ENCODE assay signal across 11 cellular contexts in genomic region chr6:89299451-89299850, GRCh38. TPM values are rescaled to one million over a fixed set of nuclear protein-coding genes. Genes with fewer than 3 reads are reported as not detected.
DNase-seq lines count a peak whose midpoint lies in the region; ATAC-seq lines count a peak whose summit lies in the region.
"Had no signal": no experiment of that assay in that cellular context is flagged by ENCODE, and none has a peak within 500 bp of the region (broad histone marks: within the 10 kb centered on the region; RNA-seq: fewer than 3 reads in every experiment).

No MANE protein-coding gene starts in this region.

- no peak overlapping the region for H3K4me3 Mint-ChIP-seq in activated T-helper 2 cell treated with anti-CD3 and anti-CD28 coated beads, Interferon-gamma antibody, Interleukin-2, Interleukin-4, amounts not matched to agents 10 μg/mL and 5 μg/mL and 100 μg/mL, durations not matched to agents 14 hours and 24 hours and 36 hours (ENCODE audit: low read depth)
- H3K4me3 Mint-ChIP-seq: memory B cell had no signal

- DNase-seq in Daoy (ENCODE audit: low read depth): peak; percentile 46
- peak; percentile 60 for DNase-seq in HT-29 (ENCODE audit: low spot score)
- no peak for DNase-seq in activated T-helper 2 cell treated with anti-CD3 and anti-CD28 coated beads, Interferon-gamma antibody, Interleukin-2, Interleukin-4, amounts not matched to agents 10 μg/mL and 5 μg/mL and 100 μg/mL, durations not matched to agents 14 hours and 24 hours and 36 hours (ENCODE audit: low spot score)
- DNase-seq in lung microvascular endothelial cell (ENCODE audit: low read depth in 2 of 2): peak; percentile 35 to 92
- DNase-seq in sciatic nerve (ENCODE audit: low spot score): no peak
- no peak for DNase-seq in Right ventricle myocardium superior
- no peak for DNase-seq in occipital lobe (lab: John Stamatoyannopoulos, UW)
- DNase-seq: effector CD8-positive, alpha-beta T cell had no signal

- H3K9me3 Mint-ChIP-seq in activated T-helper 2 cell treated with anti-CD3 and anti-CD28 coated beads, Interferon-gamma antibody, Interleukin-2, Interleukin-4, amounts not matched to agents 10 μg/mL and 5 μg/mL and 100 μg/mL, durations not matched to agents 14 hours and 24 hours and 36 hours: no peaks in the 10 kb centered on the region

- ATAC-seq in GM18861 (IDR thresholded peaks at IDR 0.05; ENCODE audit: unreplicated experiment) (no peak), sciatic nerve (no peak), Right ventricle myocardium superior (ENCODE audit: poor library complexity) (no peak)

- intact Hi-C loops in activated T-helper 2 cell treated with anti-CD3 and anti-CD28 coated beads, Interferon-gamma antibody, Interleukin-2, Interleukin-4, amounts not matched to agents 10 μg/mL and 5 μg/mL and 100 μg/mL, durations not matched to agents 14 hours and 24 hours and 36 hours (cut with micrococcal nuclease): loop anchor here (5.0 kb wide), 1 partner anchor 152 kb away; the partner anchor contains the start of gene PM20D2
- intact Hi-C loops in sciatic nerve (cut with DNase I): no loop called here
- intact Hi-C loops in Right ventricle myocardium superior (cut with DNase I): no loop called here

- peaks cover 2% of the 10 kb centered on the region for H3K27me3 Mint-ChIP-seq in activated T-helper 2 cell treated with anti-CD3 and anti-CD28 coated beads, Interferon-gamma antibody, Interleukin-2, Interleukin-4, amounts not matched to agents 10 μg/mL and 5 μg/mL and 100 μg/mL, durations not matched to agents 14 hours and 24 hours and 36 hours (ENCODE audit: low read depth)
- H3K27me3 Mint-ChIP-seq: activated CD8-positive, alpha-beta memory T cell treated with anti-CD3 and anti-CD28 coated beads, Interleukin-2, amount 10 ng/mL, durations not matched to agents 7 days and 5 days; memory B cell had no signal

- peak overlapping the region; percentile 36 for H3K27ac Mint-ChIP-seq in activated T-helper 2 cell treated with anti-CD3 and anti-CD28 coated beads, Interferon-gamma antibody, Interleukin-2, Interleukin-4, amounts not matched to agents 10 μg/mL and 5 μg/mL and 100 μg/mL, durations not matched to agents 14 hours and 24 hours and 36 hours

- H3K36me3 Mint-ChIP-seq in activated T-helper 2 cell treated with anti-CD3 and anti-CD28 coated beads, Interferon-gamma antibody, Interleukin-2, Interleukin-4, amounts not matched to agents 10 μg/mL and 5 μg/mL and 100 μg/mL, durations not matched to agents 14 hours and 24 hours and 36 hours (ENCODE audit: low read depth): no peaks in the 10 kb centered on the region
- H3K36me3 Mint-ChIP-seq: activated CD8-positive, alpha-beta memory T cell treated with anti-CD3 and anti-CD28 coated beads, Interleukin-2, amount 10 ng/mL, durations not matched to agents 7 days and 5 days had no signal

- peaks cover 25% of the 10 kb centered on the region for H3K4me1 Mint-ChIP-seq in activated T-helper 2 cell treated with anti-CD3 and anti-CD28 coated beads, Interferon-gamma antibody, Interleukin-2, Interleukin-4, amounts not matched to agents 10 μg/mL and 5 μg/mL and 100 μg/mL, durations not matched to agents 14 hours and 24 hours and 36 hours (ENCODE audit: low read depth)

RNA-seq across cellular contexts. Expression of gene GABRR2, which starts 15.6 kb away (rescaled TPM):
- not detected in 2 replicates for total RNA-seq in Daoy (2014; rRNA removed; shearing (Covaris generic))
- total RNA-seq in HT-29 (2014; rRNA removed; shearing (Covaris generic)): not detected in 2 replicates
- 0.34 and 0.78 TPM in 2 replicates for total RNA-seq in activated T-helper 2 cell treated with anti-CD3 and anti-CD28 coated beads, Interferon-gamma antibody, Interleukin-2, Interleukin-4, amounts not matched to agents 10 μg/mL and 5 μg/mL and 100 μg/mL, durations not matched to agents 14 hours and 24 hours and 36 hours
- total RNA-seq in lung microvascular endothelial cell (0.22 and 0.40 TPM in 2 replicates), sciatic nerve (1.7 TPM), Right ventricle myocardium superior (0.54 TPM), occipital lobe (0.16 TPM)

RNA-seq across cellular contexts. Expression of gene UBE2J1, which starts 53.1 kb away (rescaled TPM):
- 19.5 and 24.7 TPM in 2 replicates for total RNA-seq in Daoy (2014; rRNA removed; shearing (Covaris generic))
- total RNA-seq in HT-29 (2014; rRNA removed; shearing (Covaris generic)): 19.9 and 22.1 TPM in 2 replicates
- total RNA-seq in activated T-helper 2 cell treated with anti-CD3 and anti-CD28 coated beads, Interferon-gamma antibody, Interleukin-2, Interleukin-4, amounts not matched to agents 10 μg/mL and 5 μg/mL and 100 μg/mL, durations not matched to agents 14 hours and 24 hours and 36 hours: 34.4 and 34.8 TPM in 2 replicates
- total RNA-seq in lung microvascular endothelial cell (45.2 and 55.8 TPM in 2 replicates), sciatic nerve (32.9 TPM), Right ventricle myocardium superior (11.9 TPM), occipital lobe (62.5 TPM)

Comparison
In these comparisons a context has a peak if more than half of its experiments do, and no peak if none do; other contexts are left out.
1. DNase-seq: peak in Daoy (single experiment), HT-29 (single experiment) and lung microvascular endothelial cell (2 of 2); none in activated T-helper 2 cell treated with anti-CD3 and anti-CD28 coated beads, Interferon-gamma antibody, Interleukin-2, Interleukin-4, amounts not matched to agents 10 μg/mL and 5 μg/mL and 100 μg/mL, durations not matched to agents 14 hours and 24 hours and 36 hours (single experiment), sciatic nerve (single experiment), Right ventricle myocardium superior (single experiment) and occipital lobe (single experiment).